ENCODE assay signal across 9 cellular contexts in the genomic region with DNA sequence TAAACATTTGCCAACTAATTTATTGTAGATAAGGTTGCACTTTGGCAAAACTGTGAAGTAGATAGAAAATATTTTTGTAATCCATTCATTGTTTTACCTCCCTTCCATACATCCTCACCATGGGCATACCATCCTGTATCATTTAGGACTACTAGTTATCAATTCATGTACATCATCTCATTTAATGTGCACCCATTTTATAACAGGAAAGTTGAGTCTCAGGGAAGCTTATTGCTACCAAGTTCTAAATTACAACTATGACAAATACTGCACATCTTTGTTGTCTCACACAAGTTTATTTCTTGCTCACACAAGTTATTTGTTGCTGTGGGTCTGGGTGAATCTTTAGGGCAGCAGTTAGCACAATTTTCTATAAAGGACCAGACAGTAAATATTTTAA.
"Had no signal": no experiment of that assay in that cellular context is flagged by ENCODE, and none has a peak within 500 bp of the region (broad histone marks: within the 10 kb centered on the region; RNA-seq: fewer than 3 reads in every experiment).

No MANE protein-coding gene starts in this region.

- ATAC-seq: GM23338, HCT116, K562 had no signal

- H3K9me3 ChIP-seq: HAP-1 had no signal

- H2AFZ ChIP-seq: GM23338 had no signal

- FAIRE-seq: H1, K562 had no signal

- H3K9me3 Mint-ChIP-seq: GM23338 had no signal

- H3K4me2 ChIP-seq: GM23338 had no signal

- H3K27ac Mint-ChIP-seq: GM23338 had no signal

- H3K4me3 Mint-ChIP-seq: GM23338 had no signal

- H3K4me3 ChIP-seq: GM23338, HAP-1, K562 had no signal

- H3K36me3 ChIP-seq: HAP-1 had no signal

- H3K4me1 ChIP-seq: HAP-1 had no signal

- H3K27ac ChIP-seq: HL-60 had no signal

- DNase-seq: H7, IMR-90, KG1 had no signal
